In genomic region chr17:862584-862983, GRCh38 we compare ENCODE assay signal across 26 cellular contexts.
"Had no signal": no experiment of that assay in that cellular context is flagged by ENCODE, and none has a peak within 500 bp of the region (broad histone marks: within the 10 kb centered on the region; RNA-seq: fewer than 3 reads in every experiment).

No MANE protein-coding gene starts in this region.

- H3K36me3 ChIP-seq: brain microvascular endothelial cell, cardiac muscle cell, Peyer's patch, SJCRH30 had no signal

- H3K4me3 Mint-ChIP-seq: activated CD4-positive, alpha-beta memory T cell treated with anti-CD3 and anti-CD28 coated beads, Interleukin-2, amount 10 ng/mL, durations not matched to agents 7 days and 5 days; activated naive CD4-positive, alpha-beta T cell treated with anti-CD3 and anti-CD28 coated beads, Interleukin-2, amount 10 ng/mL, durations not matched to agents 7 days and 5 days; activated naive CD8-positive, alpha-beta T cell treated with anti-CD3 and anti-CD28 coated beads for 36 hours had no signal

- DNase-seq: activated CD4-positive, alpha-beta memory T cell treated with anti-CD3 and anti-CD28 coated beads, Interleukin-2, amount 10 ng/mL, durations not matched to agents 7 days and 5 days; activated CD4-positive, alpha-beta T cell treated with anti-CD3 and anti-CD28 coated beads, Interleukin-2, amount 50 U/mL, for 1 hour; activated CD4-positive, CD25-positive, alpha-beta regulatory T cell; activated gamma-delta T cell treated with Interleukin-2 at 50 U/mL for 16 hours; activated naive CD4-positive, alpha-beta T cell treated with anti-CD3 and anti-CD28 coated beads, Interleukin-2, amount 10 ng/mL, durations not matched to agents 7 days and 5 days; activated naive CD8-positive, alpha-beta T cell treated with anti-CD3 and anti-CD28 coated beads for 36 hours; activated T-cell treated with anti-CD3 and anti-CD28 coated beads for 4 hours; activated T-cell treated with anti-CD3 and anti-CD28 coated beads, Interleukin-2, amount 50 U/mL, for 48 hours; brain microvascular endothelial cell; Karpas-422; MM.1S; NCI-H1105; NCI-H1436; NCI-H1694 treated with DMSO at 0.1 percent for 48 hours; NCI-H2029 treated with DMSO at 0.1 percent for 48 hours; NCI-H510A treated with DMSO at 0.1 percent for 48 hours; NCI-H69; NK-92 treated with Interleukin-12 subunit alpha and Interleukin-12 subunit beta, amount 100 ng/mL, for 24 hours; Peyer's patch; Right ventricle myocardium superior; SJCRH30; SK-N-SH; T-helper 1 cell had no signal

- H3K9me3 ChIP-seq: Peyer's patch, SJCRH30, SK-N-SH had no signal

- H3K27me3 ChIP-seq: cardiac muscle cell, Peyer's patch, SJCRH30 had no signal

- H3K4me1 Mint-ChIP-seq: activated CD4-positive, alpha-beta memory T cell treated with anti-CD3 and anti-CD28 coated beads, Interleukin-2, amount 10 ng/mL, durations not matched to agents 7 days and 5 days; activated naive CD4-positive, alpha-beta T cell treated with anti-CD3 and anti-CD28 coated beads, Interleukin-2, amount 10 ng/mL, durations not matched to agents 7 days and 5 days; activated naive CD8-positive, alpha-beta T cell treated with anti-CD3 and anti-CD28 coated beads for 36 hours had no signal

- H3K9me2 ChIP-seq: SK-N-SH had no signal

- H3K27ac Mint-ChIP-seq: activated CD4-positive, alpha-beta memory T cell treated with anti-CD3 and anti-CD28 coated beads, Interleukin-2, amount 10 ng/mL, durations not matched to agents 7 days and 5 days; activated naive CD4-positive, alpha-beta T cell treated with anti-CD3 and anti-CD28 coated beads, Interleukin-2, amount 10 ng/mL, durations not matched to agents 7 days and 5 days; activated naive CD8-positive, alpha-beta T cell treated with anti-CD3 and anti-CD28 coated beads for 36 hours; activated T-helper 2 cell treated with anti-CD3 and anti-CD28 coated beads, Interferon-gamma antibody, Interleukin-2, Interleukin-4, amounts not matched to agents 10 μg/mL and 5 μg/mL and 100 μg/mL, durations not matched to agents 14 hours and 24 hours and 36 hours had no signal

- H3K9ac ChIP-seq: SK-N-SH had no signal

- H3K4me3 ChIP-seq: cardiac muscle cell, Peyer's patch, SJCRH30 had no signal

- H3K27ac ChIP-seq: brain microvascular endothelial cell, cardiac muscle cell, SJCRH30, VCaP had no signal

- H3K9me3 Mint-ChIP-seq: activated CD4-positive, alpha-beta memory T cell treated with anti-CD3 and anti-CD28 coated beads, Interleukin-2, amount 10 ng/mL, durations not matched to agents 7 days and 5 days; activated naive CD4-positive, alpha-beta T cell treated with anti-CD3 and anti-CD28 coated beads, Interleukin-2, amount 10 ng/mL, durations not matched to agents 7 days and 5 days; activated naive CD8-positive, alpha-beta T cell treated with anti-CD3 and anti-CD28 coated beads for 36 hours; activated T-helper 2 cell treated with anti-CD3 and anti-CD28 coated beads, Interferon-gamma antibody, Interleukin-2, Interleukin-4, amounts not matched to agents 10 μg/mL and 5 μg/mL and 100 μg/mL, durations not matched to agents 14 hours and 24 hours and 36 hours had no signal

- H3K36me3 Mint-ChIP-seq: activated naive CD4-positive, alpha-beta T cell treated with anti-CD3 and anti-CD28 coated beads, Interleukin-2, amount 10 ng/mL, durations not matched to agents 7 days and 5 days; activated naive CD8-positive, alpha-beta T cell treated with anti-CD3 and anti-CD28 coated beads for 36 hours had no signal

- H3K4me2 ChIP-seq: SK-N-SH had no signal
